ENCODE assay signal across 33 cellular contexts in genomic region chr17:14525551-14526455, GRCh38.
DNase-seq lines count a peak whose midpoint lies in the region; ATAC-seq and TF ChIP-seq lines count a peak whose summit lies in the region.
"Had no signal": no experiment of that assay in that cellular context is flagged by ENCODE, and none has a peak within 500 bp of the region (broad histone marks: within the 10 kb centered on the region; RNA-seq: fewer than 3 reads in every experiment).

No MANE protein-coding gene starts in this region.

- no CpG with 5 or more reads among the region's 5 CpGs for WGBS in iPS DF 6.9 (ENCODE audit: insufficient coverage, insufficient read length)

- H3K27me3 Mint-ChIP-seq in activated CD8-positive, alpha-beta T cell treated with anti-CD3 and anti-CD28 coated beads, Interleukin-2, amount 10 ng/mL, durations not matched to agents 7 days and 5 days (ENCODE audit: low read depth): no peaks in the 10 kb centered on the region
- H3K27me3 Mint-ChIP-seq in osteocyte (ENCODE audit: unreplicated experiment): no peaks in the 10 kb centered on the region
- H3K27me3 Mint-ChIP-seq: activated CD4-positive, alpha-beta memory T cell treated with anti-CD3 and anti-CD28 coated beads, Interleukin-2, amount 10 ng/mL, durations not matched to agents 7 days and 5 days had no signal

- POLR2A ChIA-PET in activated CD8-positive, alpha-beta T cell treated with anti-CD3 and anti-CD28 coated beads, Interleukin-2, amount 10 ng/mL, durations not matched to agents 7 days and 5 days (lab: Charles Lee): no interaction called here

- DNase-seq in NCI-H146 (lab: John Stamatoyannopoulos, UW) (peak; percentile 20), NCI-H146 treated with DMSO at 0.1 percent for 48 hours (lab: John Stamatoyannopoulos, UW; ENCODE audit: unreplicated experiment) (no peak), SHP77 (lab: John Stamatoyannopoulos, UW) (peak; percentile 37 to 49), iPS DF 6.9 (ENCODE audit: low read depth, low spot score) (peak; percentile 82), osteocyte (ENCODE audit: extremely low spot score, unreplicated experiment) (no peak), GM13977 (ENCODE audit: low spot score) (no peak)
- no peak for DNase-seq in activated CD8-positive, alpha-beta T cell treated with anti-CD3 and anti-CD28 coated beads, Interleukin-2, amount 10 ng/mL, durations not matched to agents 7 days and 5 days
- DNase-seq: activated CD4-positive, alpha-beta memory T cell treated with anti-CD3 and anti-CD28 coated beads, Interleukin-2, amount 10 ng/mL, durations not matched to agents 7 days and 5 days; activated CD4-positive, alpha-beta T cell treated with anti-CD3 and anti-CD28 coated beads for 1 hour; activated CD8-positive, alpha-beta memory T cell treated with anti-CD3 and anti-CD28 coated beads, Interleukin-2, amount 50 U/mL, for 48 hours; activated naive CD4-positive, alpha-beta T cell treated with anti-CD3 and anti-CD28 coated beads for 36 hours; central memory CD4-positive, alpha-beta T cell; cortex of kidney; DMS79; effector memory CD4-positive, alpha-beta T cell; erythroblast; GF-D8; GM23248; NCI-H1105; NCI-H2029; NCI-H510A treated with DMSO at 0.1 percent for 48 hours; nephron progenitor cell; stimulated activated naive CD4-positive, alpha-beta T cell treated with Interleukin-2 at 50 U/mL for 16 hours; upper lobe of right lung had no signal

- ATAC-seq in activated CD8-positive, alpha-beta T cell treated with anti-CD3 and anti-CD28 coated beads, Interleukin-2, amount 10 ng/mL, durations not matched to agents 7 days and 5 days: no peak
- ATAC-seq: left lobe of liver, upper lobe of right lung had no signal

- H3K27me3 ChIP-seq in iPS DF 6.9 (ENCODE audit: control insufficient read depth, insufficient read depth, low read length) (no peaks in the 10 kb centered on the region), skeletal muscle satellite cell (ENCODE audit: control insufficient read depth, insufficient read depth, low read length) (no peaks in the 10 kb centered on the region)
- H3K27me3 ChIP-seq: suprapubic skin, upper lobe of right lung had no signal

- no peaks in the 10 kb centered on the region for H3K36me3 ChIP-seq in iPS DF 6.9 (ENCODE audit: control insufficient read depth, insufficient read depth, low read length)
- H3K36me3 ChIP-seq in skeletal muscle satellite cell (ENCODE audit: insufficient read depth, low read length): no peaks in the 10 kb centered on the region
- H3K36me3 ChIP-seq: suprapubic skin, upper lobe of right lung had no signal

- peaks cover 12% of the 10 kb centered on the region for H3K4me1 Mint-ChIP-seq in activated CD8-positive, alpha-beta T cell treated with anti-CD3 and anti-CD28 coated beads, Interleukin-2, amount 10 ng/mL, durations not matched to agents 7 days and 5 days (ENCODE audit: low read depth)
- H3K4me1 Mint-ChIP-seq in osteocyte (ENCODE audit: unreplicated experiment): no peaks in the 10 kb centered on the region
- H3K4me1 Mint-ChIP-seq: CD14-positive monocyte, nephron progenitor cell had no signal

- peak overlapping the region; percentile 59 for H3K4me2 ChIP-seq in skeletal muscle satellite cell (ENCODE audit: low read length)
- H3K4me2 ChIP-seq: smooth muscle cell had no signal

- H3K4me1 ChIP-seq in iPS DF 6.9 (ENCODE audit: control insufficient read depth, insufficient read depth, low read length): peaks cover 8% of the 10 kb centered on the region; the same call in 1 of the 2 replicates
- no peaks in the 10 kb centered on the region for H3K4me1 ChIP-seq in skeletal muscle satellite cell (ENCODE audit: control insufficient read depth, insufficient read depth, low read length)
- H3K4me1 ChIP-seq: parathyroid adenoma, suprapubic skin, upper lobe of right lung had no signal

- H3K4me3 ChIP-seq in iPS DF 6.9 (ENCODE audit: low read length): no peak overlapping the region
- no peak overlapping the region for H3K4me3 ChIP-seq in skeletal muscle satellite cell (ENCODE audit: low read length)
- H3K4me3 ChIP-seq: GM23248, SK-N-MC, smooth muscle cell, suprapubic skin, upper lobe of right lung had no signal

- no peak overlapping the region for H3K9ac ChIP-seq in skeletal muscle satellite cell (ENCODE audit: low read depth, low read length)
- H3K9ac ChIP-seq: GM23248, parathyroid adenoma had no signal

- H3K36me3 Mint-ChIP-seq in activated CD8-positive, alpha-beta T cell treated with anti-CD3 and anti-CD28 coated beads, Interleukin-2, amount 10 ng/mL, durations not matched to agents 7 days and 5 days (ENCODE audit: low read depth): no peaks in the 10 kb centered on the region
- H3K36me3 Mint-ChIP-seq in osteocyte (ENCODE audit: unreplicated experiment): no peaks in the 10 kb centered on the region
- H3K36me3 Mint-ChIP-seq: CD14-positive monocyte had no signal

- CTCF ChIA-PET in activated CD8-positive, alpha-beta T cell treated with anti-CD3 and anti-CD28 coated beads, Interleukin-2, amount 10 ng/mL, durations not matched to agents 7 days and 5 days (lab: Charles Lee): no interaction called here

- H3K9me3 Mint-ChIP-seq in activated CD8-positive, alpha-beta T cell treated with anti-CD3 and anti-CD28 coated beads, Interleukin-2, amount 10 ng/mL, durations not matched to agents 7 days and 5 days (ENCODE audit: insufficient read depth): no peaks in the 10 kb centered on the region
- H3K9me3 Mint-ChIP-seq in osteocyte (ENCODE audit: unreplicated experiment): no peaks in the 10 kb centered on the region

- H3K27ac ChIP-seq in iPS DF 6.9 (ENCODE audit: low read length): peak overlapping the region; percentile 80
- H3K27ac ChIP-seq: 22Rv1, GM23248, parathyroid adenoma, SK-N-MC, suprapubic skin, upper lobe of right lung had no signal

- no peak overlapping the region for H3K27ac Mint-ChIP-seq in activated CD8-positive, alpha-beta T cell treated with anti-CD3 and anti-CD28 coated beads, Interleukin-2, amount 10 ng/mL, durations not matched to agents 7 days and 5 days
- no peak overlapping the region for H3K27ac Mint-ChIP-seq in osteocyte (ENCODE audit: unreplicated experiment)
- H3K27ac Mint-ChIP-seq: activated CD4-positive, alpha-beta memory T cell treated with anti-CD3 and anti-CD28 coated beads, Interleukin-2, amount 10 ng/mL, durations not matched to agents 7 days and 5 days; activated naive CD4-positive, alpha-beta T cell treated with anti-CD3 and anti-CD28 coated beads for 36 hours; activated T-helper 1 cell treated with anti-CD3 and anti-CD28 coated beads, Interleukin-12 subunit alpha, Interleukin-12 subunit beta, Interleukin-2, Interleukin-4 antibody, amounts not matched to agents 30 ng/mL and 10 ng/mL and 1 ng/mL, durations not matched to agents 14 hours and 24 hours and 36 hours; nephron progenitor cell had no signal

- H3K9me3 ChIP-seq in iPS DF 6.9 (ENCODE audit: control insufficient read depth, insufficient read depth, low read length) (no peaks in the 10 kb centered on the region), skeletal muscle satellite cell (replicated peaks; ENCODE audit: low read length) (no peaks in the 10 kb centered on the region)
- H3K9me3 ChIP-seq: suprapubic skin, upper lobe of right lung had no signal

- TF ChIP-seq CTCF in osteocyte (IDR thresholded peaks at IDR 0.05) (no peak), GM13977 (IDR thresholded peaks at IDR 0.05; ENCODE audit: extremely low read depth, insufficient read depth, missing control alignments) (no peak)

- H3K4me3 Mint-ChIP-seq in activated CD8-positive, alpha-beta T cell treated with anti-CD3 and anti-CD28 coated beads, Interleukin-2, amount 10 ng/mL, durations not matched to agents 7 days and 5 days: no peak overlapping the region
- H3K4me3 Mint-ChIP-seq in osteocyte (ENCODE audit: unreplicated experiment): no peak overlapping the region
- H3K4me3 Mint-ChIP-seq: activated CD4-positive, alpha-beta memory T cell treated with anti-CD3 and anti-CD28 coated beads, Interleukin-2, amount 10 ng/mL, durations not matched to agents 7 days and 5 days; activated naive CD4-positive, alpha-beta T cell treated with anti-CD3 and anti-CD28 coated beads for 36 hours; activated T-helper 1 cell treated with anti-CD3 and anti-CD28 coated beads, Interleukin-12 subunit alpha, Interleukin-12 subunit beta, Interleukin-2, Interleukin-4 antibody, amounts not matched to agents 30 ng/mL and 10 ng/mL and 1 ng/mL, durations not matched to agents 14 hours and 24 hours and 36 hours; CD14-positive monocyte; nephron progenitor cell had no signal

- in situ Hi-C loops in GM13977 (cut with MboI; ENCODE audit: low pct_unique_long_range_greater_than_20kb, low sequenced_read_pairs, unreplicated experiment): no loop called here

Comparison
In these comparisons a context has a peak if more than half of its experiments do, and no peak if none do; other contexts are left out.
1. DNase-seq: peak in NCI-H146 (single experiment), SHP77 (2 of 2) and iPS DF 6.9 (single experiment); none in NCI-H146 treated with DMSO at 0.1 percent for 48 hours (single experiment), activated CD8-positive, alpha-beta T cell treated with anti-CD3 and anti-CD28 coated beads, Interleukin-2, amount 10 ng/mL, durations not matched to agents 7 days and 5 days (single experiment), osteocyte (single experiment) and GM13977 (single experiment).